8 cellular contexts compared by ENCODE assay signal in genomic region chr17:65556014-65556909, GRCh38.
DNase-seq lines count a peak whose midpoint lies in the region; ATAC-seq and TF ChIP-seq lines count a peak whose summit lies in the region.

No MANE protein-coding gene starts in this region.

- TF ChIP-seq CTCF in LNCAP (IDR thresholded peaks at IDR 0.05), result peak; percentile 74

- TF ChIP-seq POLR2A in GM18505 (IDR thresholded peaks at IDR 0.05; ENCODE audit: borderline replicate concordance, extremely low read depth, insufficient read depth, insufficient read length), result no peak

- peak; percentile 36 to 76 for DNase-seq in NCI-H526 (lab: John Stamatoyannopoulos, UW)
- no peak for DNase-seq in NCI-H526 treated with DMSO at 0.1 percent for 48 hours (lab: John Stamatoyannopoulos, UW)
- DNase-seq in T-helper 22 cell (ENCODE audit: low read depth), result peak; percentile 69
- DNase-seq in astrocyte of the hippocampus (ENCODE audit: low read depth, low spot score), result peak; percentile 77
- peak; percentile 72 for DNase-seq in iPS-NIHi11 (ENCODE audit: low spot score)
- peak; percentile 46 for DNase-seq in smooth muscle cell of the brain vasculature (ENCODE audit: low read depth, low spot score)

- no peak for ATAC-seq in GM18505 (IDR thresholded peaks at IDR 0.05; ENCODE audit: unreplicated experiment)
